In the genomic region with DNA sequence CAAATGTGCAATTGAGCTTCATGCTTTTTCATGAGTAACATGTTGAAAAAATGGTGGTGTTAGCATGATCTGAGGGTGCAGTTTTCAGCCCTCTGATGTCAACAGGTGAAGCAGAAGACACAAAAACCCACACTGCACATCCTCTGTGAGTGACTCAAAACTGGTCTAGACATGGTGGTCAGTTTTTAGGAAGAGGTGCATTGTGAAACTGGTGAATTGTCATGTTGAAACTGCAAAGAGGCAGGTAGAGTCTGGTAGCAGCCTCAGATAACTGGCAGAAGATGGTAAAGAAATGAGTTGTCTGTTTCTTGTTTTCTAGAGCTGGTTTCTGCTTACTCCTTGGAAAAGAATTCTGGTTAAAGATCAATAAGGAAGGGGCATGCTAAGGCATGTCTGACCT, we compare ENCODE assay signal across 11 cellular contexts.
DNase-seq lines count a peak whose midpoint lies in the region; ATAC-seq, FAIRE-seq and TF ChIP-seq lines count a peak whose summit lies in the region.
"Had no signal": no experiment of that assay in that cellular context is flagged by ENCODE, and none has a peak within 500 bp of the region (broad histone marks: within the 10 kb centered on the region; RNA-seq: fewer than 3 reads in every experiment).

No MANE protein-coding gene starts in this region.

- H3K27ac ChIP-seq in kidney (ENCODE audit: low read depth in 2 of 2, low read length in 2 of 2): no peak overlapping the region
- H3K27ac ChIP-seq: coronary artery, left lung had no signal

- intact Hi-C loops in kidney (cut with DNase I): no loop called here

- H3K4me3 ChIP-seq in kidney (ENCODE audit: low read length in 2 of 2): no peak overlapping the region
- H3K4me3 ChIP-seq: coronary artery, left lung had no signal

- H3K36me3 Mint-ChIP-seq in activated naive CD8-positive, alpha-beta T cell treated with anti-CD3 and anti-CD28 coated beads, Interleukin-2, amount 50 U/mL, for 24 hours (ENCODE audit: low read depth): peaks cover 12% of the 10 kb centered on the region

- peak; percentile 99 for ATAC-seq in HG03139 (IDR thresholded peaks at IDR 0.05; ENCODE audit: unreplicated experiment)
- peak; percentile 95 for ATAC-seq in activated naive CD8-positive, alpha-beta T cell treated with anti-CD3 and anti-CD28 coated beads, Interleukin-2, amount 50 U/mL, for 24 hours
- ATAC-seq: left lung had no signal

- no peak for TF ChIP-seq CTCF in GM20000 (IDR thresholded peaks at IDR 0.05; ENCODE audit: extremely low read depth, missing control alignments)
- no peak for TF ChIP-seq CTCF in kidney (IDR thresholded peaks at IDR 0.05; ENCODE audit: borderline replicate concordance, extremely low read depth, insufficient read depth)

- FAIRE-seq in GM18507 (lab: Jason Lieb, UNC) (peak; percentile 93), kidney (lab: Jason Lieb, UNC) (no peak)

- H3K9me3 Mint-ChIP-seq in activated naive CD8-positive, alpha-beta T cell treated with anti-CD3 and anti-CD28 coated beads, Interleukin-2, amount 50 U/mL, for 24 hours: peaks cover 26% of the 10 kb centered on the region

- H3K27ac Mint-ChIP-seq in activated naive CD8-positive, alpha-beta T cell treated with anti-CD3 and anti-CD28 coated beads, Interleukin-2, amount 50 U/mL, for 24 hours: peak overlapping the region; percentile 48

- H3K36me3 ChIP-seq in kidney (ENCODE audit: control insufficient read depth in 1 of 2, insufficient read depth in 2 of 2, low read length in 2 of 2): no peaks in the 10 kb centered on the region
- H3K36me3 ChIP-seq: left lung had no signal

- H3K4me1 Mint-ChIP-seq in activated naive CD8-positive, alpha-beta T cell treated with anti-CD3 and anti-CD28 coated beads, Interleukin-2, amount 50 U/mL, for 24 hours: peaks cover 13% of the 10 kb centered on the region

- no peak overlapping the region for H3K9ac ChIP-seq in kidney (ENCODE audit: low read length in 2 of 2)

- no peaks in the 10 kb centered on the region for H3K4me1 ChIP-seq in kidney (ENCODE audit: control insufficient read depth in 1 of 2, insufficient read depth in 1 of 2, low read depth in 1 of 2, low read length in 2 of 2)

- H3K9me3 ChIP-seq in kidney (ENCODE audit: control insufficient read depth in 1 of 2, low read length in 2 of 2): no peaks in the 10 kb centered on the region
- H3K9me3 ChIP-seq: left lung had no signal

- H3K4me3 Mint-ChIP-seq in activated naive CD8-positive, alpha-beta T cell treated with anti-CD3 and anti-CD28 coated beads, Interleukin-2, amount 50 U/mL, for 24 hours: no peak overlapping the region

- DNase-seq in GM18507 (ENCODE audit: extremely low spot score, insufficient read length, low read depth) (peak; percentile 50), GM20000 (ENCODE audit: low spot score) (peak; percentile 65), NCI-H2227 (lab: John Stamatoyannopoulos, UW; ENCODE audit: unreplicated experiment) (no peak), kidney (no peak), SHP77 (lab: John Stamatoyannopoulos, UW) (no peak), activated gamma-delta T cell treated with Interleukin-2 at 50 U/mL for 16 hours (no peak)
- DNase-seq in activated naive CD8-positive, alpha-beta T cell treated with anti-CD3 and anti-CD28 coated beads, Interleukin-2, amount 50 U/mL, for 24 hours: no peak
- DNase-seq: Karpas-422, left lung had no signal

- H3K27me3 Mint-ChIP-seq in activated naive CD8-positive, alpha-beta T cell treated with anti-CD3 and anti-CD28 coated beads, Interleukin-2, amount 50 U/mL, for 24 hours: peaks cover 2% of the 10 kb centered on the region

Comparison
In these comparisons a context has a peak if more than half of its experiments do, and no peak if none do; other contexts are left out.
1. DNase-seq: peak in GM18507 (single experiment) and GM20000 (single experiment); none in activated naive CD8-positive, alpha-beta T cell treated with anti-CD3 and anti-CD28 coated beads, Interleukin-2, amount 50 U/mL, for 24 hours (single experiment), NCI-H2227 (single experiment), kidney (single experiment), SHP77 (0 of 2) and activated gamma-delta T cell treated with Interleukin-2 at 50 U/mL for 16 hours (single experiment).